2 cellular contexts compared by ENCODE assay signal in the genomic region with DNA sequence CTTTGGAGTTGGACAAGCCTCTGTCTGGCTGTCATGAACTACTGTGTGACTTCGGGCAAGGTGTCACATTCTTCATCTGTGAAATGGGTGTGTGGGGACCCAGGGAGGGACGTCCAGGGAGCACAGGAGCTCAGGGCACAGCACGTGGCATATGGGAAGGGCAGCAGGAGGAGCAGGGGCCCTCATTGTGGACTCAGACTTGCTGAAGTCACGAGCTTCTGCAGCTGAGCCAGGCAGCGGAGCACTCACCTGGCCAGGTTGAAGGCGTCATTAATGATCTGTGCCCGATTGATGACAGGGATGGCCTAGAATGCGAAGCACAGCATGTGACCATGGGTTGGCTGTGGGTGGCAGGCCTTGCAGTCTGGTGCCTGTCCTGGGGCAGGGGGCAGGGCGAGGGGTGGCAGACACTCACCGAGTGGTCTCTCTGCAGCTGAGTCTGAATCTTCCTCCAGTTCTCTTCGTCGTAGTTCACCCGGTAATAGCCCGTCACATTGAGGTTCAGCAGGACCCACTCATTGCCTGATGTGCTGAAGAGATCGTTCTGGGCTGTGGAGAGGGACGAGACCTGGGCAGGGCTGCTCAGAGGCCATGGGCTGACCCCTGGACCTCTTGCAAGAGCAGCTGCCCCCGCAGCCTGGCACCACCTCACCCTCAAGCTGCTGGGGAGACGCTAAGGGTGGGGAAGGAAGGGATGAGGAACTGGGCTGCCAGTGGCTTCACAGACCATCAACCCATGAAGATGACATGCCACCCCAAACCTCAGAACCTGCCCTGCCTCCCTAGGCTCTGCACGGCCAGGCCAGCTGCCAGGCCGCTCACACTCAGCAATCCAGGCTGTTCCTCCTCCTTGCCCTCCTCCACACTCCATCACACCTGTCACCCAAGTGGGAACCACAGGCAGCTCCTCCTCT.
TF ChIP-seq lines count a peak whose summit lies in the region.

No MANE protein-coding gene starts in this region.

TF ChIP-seq in SK-N-SH, 30 proteins besides CTCF, POLR2A, EP300 and RAD21:
- TF ChIP-seq REST (IDR thresholded peaks at IDR 0.05; ENCODE audit: low read depth, low read length) (no peak), GABPA (IDR thresholded peaks at IDR 0.05; ENCODE audit: low read depth) (no peak), NFIC (IDR thresholded peaks at IDR 0.05; ENCODE audit: borderline replicate concordance) (no peak), FOXJ3 (CRISPR knock-in tag; IDR thresholded peaks at IDR 0.05) (no peak), TAF1 (IDR thresholded peaks at IDR 0.05; ENCODE audit: borderline replicate concordance, low read depth, low read length) (no peak), TEAD4 (IDR thresholded peaks at IDR 0.05; ENCODE audit: borderline replicate concordance, insufficient read depth) (no peak), YY1 (IDR thresholded peaks at IDR 0.05; ENCODE audit: low read depth) (no peak), USF2 (IDR thresholded peaks at IDR 0.05; ENCODE audit: borderline replicate concordance, low read depth, low read length) (no peak), ELF1 (IDR thresholded peaks at IDR 0.05) (no peak), RFX5 (IDR thresholded peaks at IDR 0.05; ENCODE audit: low read length) (no peak)
- TF ChIP-seq, protein P1, sequence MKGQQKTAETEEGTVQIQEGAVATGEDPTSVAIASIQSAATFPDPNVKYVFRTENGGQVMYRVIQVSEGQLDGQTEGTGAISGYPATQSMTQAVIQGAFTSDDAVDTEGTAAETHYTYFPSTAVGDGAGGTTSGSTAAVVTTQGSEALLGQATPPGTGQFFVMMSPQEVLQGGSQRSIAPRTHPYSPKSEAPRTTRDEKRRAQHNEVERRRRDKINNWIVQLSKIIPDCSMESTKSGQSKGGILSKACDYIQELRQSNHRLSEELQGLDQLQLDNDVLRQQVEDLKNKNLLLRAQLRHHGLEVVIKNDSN (IDR thresholded peaks at IDR 0.05; ENCODE audit: borderline replicate concordance, low read depth) = no peak

TF ChIP-seq in SK-N-SH treated with all-trans-retinoic acid at 6 μM for 48 hours, 23 proteins besides CTCF, POLR2A, EP300 and RAD21 (continued from another document):
- no peak for TF ChIP-seq CREB5 (CRISPR knock-in tag; IDR thresholded peaks at IDR 0.05; ENCODE audit: low read depth)
- TF ChIP-seq SNAI2 (CRISPR knock-in tag; IDR thresholded peaks at IDR 0.05) = no peak
- TF ChIP-seq, protein P2, sequence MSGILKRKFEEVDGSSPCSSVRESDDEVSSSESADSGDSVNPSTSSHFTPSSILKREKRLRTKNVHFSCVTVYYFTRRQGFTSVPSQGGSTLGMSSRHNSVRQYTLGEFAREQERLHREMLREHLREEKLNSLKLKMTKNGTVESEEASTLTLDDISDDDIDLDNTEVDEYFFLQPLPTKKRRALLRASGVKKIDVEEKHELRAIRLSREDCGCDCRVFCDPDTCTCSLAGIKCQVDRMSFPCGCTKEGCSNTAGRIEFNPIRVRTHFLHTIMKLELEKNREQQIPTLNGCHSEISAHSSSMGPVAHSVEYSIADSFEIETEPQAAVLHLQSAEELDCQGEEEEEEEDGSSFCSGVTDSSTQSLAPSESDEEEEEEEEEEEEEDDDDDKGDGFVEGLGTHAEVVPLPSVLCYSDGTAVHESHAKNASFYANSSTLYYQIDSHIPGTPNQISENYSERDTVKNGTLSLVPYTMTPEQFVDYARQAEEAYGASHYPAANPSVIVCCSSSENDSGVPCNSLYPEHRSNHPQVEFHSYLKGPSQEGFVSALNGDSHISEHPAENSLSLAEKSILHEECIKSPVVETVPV (CRISPR knock-in tag; IDR thresholded peaks at IDR 0.05) = no peak
- TF ChIP-seq OSR1 (CRISPR knock-in tag; IDR thresholded peaks at IDR 0.05) = no peak
- TF ChIP-seq TCF4 (CRISPR knock-in tag; IDR thresholded peaks at IDR 0.05; ENCODE audit: borderline replicate concordance) = no peak
- TF ChIP-seq ZFP3 (CRISPR knock-in tag; IDR thresholded peaks at IDR 0.05) = no peak
- no peak for TF ChIP-seq ZNF70 (CRISPR knock-in tag; IDR thresholded peaks at IDR 0.05)
- TF ChIP-seq BACH2 (CRISPR knock-in tag; IDR thresholded peaks at IDR 0.05; ENCODE audit: borderline replicate concordance) = no peak
- no peak for TF ChIP-seq PPARA (CRISPR knock-in tag; IDR thresholded peaks at IDR 0.05; ENCODE audit: borderline replicate concordance)
- TF ChIP-seq, protein P3, sequence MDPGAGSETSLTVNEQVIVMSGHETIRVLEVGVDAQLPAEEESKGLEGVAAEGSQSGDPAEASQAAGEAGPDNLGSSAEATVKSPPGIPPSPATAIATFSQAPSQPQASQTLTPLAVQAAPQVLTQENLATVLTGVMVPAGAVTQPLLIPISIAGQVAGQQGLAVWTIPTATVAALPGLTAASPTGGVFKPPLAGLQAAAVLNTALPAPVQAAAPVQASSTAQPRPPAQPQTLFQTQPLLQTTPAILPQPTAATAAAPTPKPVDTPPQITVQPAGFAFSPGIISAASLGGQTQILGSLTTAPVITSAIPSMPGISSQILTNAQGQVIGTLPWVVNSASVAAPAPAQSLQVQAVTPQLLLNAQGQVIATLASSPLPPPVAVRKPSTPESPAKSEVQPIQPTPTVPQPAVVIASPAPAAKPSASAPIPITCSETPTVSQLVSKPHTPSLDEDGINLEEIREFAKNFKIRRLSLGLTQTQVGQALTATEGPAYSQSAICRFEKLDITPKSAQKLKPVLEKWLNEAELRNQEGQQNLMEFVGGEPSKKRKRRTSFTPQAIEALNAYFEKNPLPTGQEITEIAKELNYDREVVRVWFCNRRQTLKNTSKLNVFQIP (CRISPR knock-in tag; IDR thresholded peaks at IDR 0.05; ENCODE audit: borderline replicate concordance, low read depth) = no peak
- no peak for TF ChIP-seq GLIS3 (CRISPR knock-in tag; IDR thresholded peaks at IDR 0.05)
- TF ChIP-seq RARB (CRISPR knock-in tag; IDR thresholded peaks at IDR 0.05) = no peak
